Comparison of ENCODE assay signal across 8 cellular contexts in genomic region chr7:155298834-155299538, GRCh38. TPM values are rescaled to one million over a fixed set of nuclear protein-coding genes. Genes with fewer than 3 reads are reported as not detected.
DNase-seq lines count a peak whose midpoint lies in the region; ATAC-seq lines count a peak whose summit lies in the region.

No MANE protein-coding gene starts in this region.

- no peaks in the 10 kb centered on the region for H3K27me3 ChIP-seq in CD8-positive, alpha-beta memory T cell (ENCODE audit: insufficient read depth, low read length, poor library complexity, severe bottlenecking)
- no peaks in the 10 kb centered on the region for H3K27me3 ChIP-seq in effector memory CD4-positive, alpha-beta T cell (replicated peaks; ENCODE audit: control insufficient read depth, insufficient read depth, low read length, poor library complexity, severe bottlenecking)

- H3K4me3 ChIP-seq in CD8-positive, alpha-beta memory T cell (ENCODE audit: low read length) = peak overlapping the region; percentile 67
- H3K4me3 ChIP-seq in effector memory CD4-positive, alpha-beta T cell (ENCODE audit: insufficient read depth, low read depth, low read length, poor library complexity, severe bottlenecking) = peak overlapping the region; percentile 55

- peaks cover 13% of the 10 kb centered on the region for H3K36me3 ChIP-seq in CD8-positive, alpha-beta memory T cell (ENCODE audit: insufficient read depth, low read length)
- H3K36me3 ChIP-seq in effector memory CD4-positive, alpha-beta T cell (ENCODE audit: control insufficient read depth, insufficient read depth, low read length) = peaks cover 16% of the 10 kb centered on the region

- peak overlapping the region; percentile 92 for H3K27ac ChIP-seq in CD8-positive, alpha-beta memory T cell (ENCODE audit: low read depth, low read length)
- H3K27ac ChIP-seq in effector memory CD4-positive, alpha-beta T cell (ENCODE audit: insufficient read depth, low read length, poor library complexity, severe bottlenecking) = peak overlapping the region; percentile 89

- no peaks in the 10 kb centered on the region for H3K9me3 Mint-ChIP-seq in CD8-positive, alpha-beta memory T cell

- H3K9me3 ChIP-seq in CD8-positive, alpha-beta memory T cell (ENCODE audit: low read length) = no peaks in the 10 kb centered on the region
- H3K9me3 ChIP-seq in effector memory CD4-positive, alpha-beta T cell (ENCODE audit: control insufficient read depth, low read length) = no peaks in the 10 kb centered on the region

- CTCF ChIA-PET in CD8-positive, alpha-beta memory T cell (lab: Charles Lee) = interaction anchor here (1.0 to 5.1 kb wide), 5 partner anchors 45 to 385 kb away, joined by 4 to 40 read pairs (median 6); no protein-coding TSS in a partner anchor

- POLR2A ChIA-PET in CD8-positive, alpha-beta memory T cell (lab: Charles Lee) = interaction anchor here (0.6 to 3.9 kb wide), 6 partner anchors 46 to 371 kb away, joined by 3 to 67 read pairs (median 8); partner anchors contain the start of genes PAXIP1 and RBM33

- peaks cover 35 to 52% (median 39%) of the 10 kb centered on the region in 3 donors for H3K4me1 Mint-ChIP-seq in CD8-positive, alpha-beta memory T cell

- H3K27ac Mint-ChIP-seq in CD8-positive, alpha-beta memory T cell = peak overlapping the region; percentile 96 to 100 (median 97)

- peak; percentile 92 to 98 (median 97) for DNase-seq in CD8-positive, alpha-beta memory T cell
- peak; percentile 72 for DNase-seq in HS-5 (ENCODE audit: low read depth)
- DNase-seq in NK-92 (lab: John Stamatoyannopoulos, UW; ENCODE audit: unreplicated experiment) = peak; percentile 96
- peak; percentile 93 for DNase-seq in activated CD8-positive, alpha-beta memory T cell treated with anti-CD3 and anti-CD28 coated beads for 24 hours
- DNase-seq in effector memory CD4-positive, alpha-beta T cell = peak; percentile 94 to 97 (median 96)
- DNase-seq in lung microvascular endothelial cell (ENCODE audit: low read depth in 2 of 2) = peak; percentile 96 to 98
- DNase-seq in stimulated activated CD4-positive, alpha-beta T cell treated with anti-CD3 and anti-CD28 coated beads, TNF-alpha, amount 100 ng/mL, for 4 hours (ENCODE audit: low read depth in 3 of 3) = peak; percentile 85 to 90 (median 89)

- peak; percentile 67 for ATAC-seq in GM19468 (IDR thresholded peaks at IDR 0.05; ENCODE audit: extremely low read depth, unreplicated experiment)

- H3K4me1 ChIP-seq in CD8-positive, alpha-beta memory T cell (ENCODE audit: insufficient read depth, low read length) = peaks cover 38% of the 10 kb centered on the region
- peaks cover 31% of the 10 kb centered on the region for H3K4me1 ChIP-seq in effector memory CD4-positive, alpha-beta T cell (ENCODE audit: control insufficient read depth, insufficient read depth, low read length, poor library complexity, severe bottlenecking)

- no peaks in the 10 kb centered on the region for H3K27me3 Mint-ChIP-seq in CD8-positive, alpha-beta memory T cell

- peak overlapping the region; percentile 88 to 97 (median 92) for H3K4me3 Mint-ChIP-seq in CD8-positive, alpha-beta memory T cell

- H3K36me3 Mint-ChIP-seq in CD8-positive, alpha-beta memory T cell = peaks cover 0 to 45% (median 3%) of the 10 kb centered on the region in 3 donors

RNA-seq across cellular contexts. Expression of gene INSIG1, which starts 1.3 kb away (rescaled TPM):
- total RNA-seq in CD8-positive, alpha-beta memory T cell = 10 to 100 TPM; 25.0 to 27.3 TPM
- 29.5 TPM for polyA plus RNA-seq in CD8-positive, alpha-beta memory T cell
- total RNA-seq in lung microvascular endothelial cell = 42.1 and 66.5 TPM in 2 replicates

Comparison
In these comparisons a context has a peak if more than half of its experiments do, and no peak if none do; other contexts are left out.
1. Peak in every context shown above with its lines: DNase-seq, ATAC-seq, H3K4me3 ChIP-seq and H3K27ac ChIP-seq.